Comparison of ENCODE assay signal across 1 cellular context in the genomic region with DNA sequence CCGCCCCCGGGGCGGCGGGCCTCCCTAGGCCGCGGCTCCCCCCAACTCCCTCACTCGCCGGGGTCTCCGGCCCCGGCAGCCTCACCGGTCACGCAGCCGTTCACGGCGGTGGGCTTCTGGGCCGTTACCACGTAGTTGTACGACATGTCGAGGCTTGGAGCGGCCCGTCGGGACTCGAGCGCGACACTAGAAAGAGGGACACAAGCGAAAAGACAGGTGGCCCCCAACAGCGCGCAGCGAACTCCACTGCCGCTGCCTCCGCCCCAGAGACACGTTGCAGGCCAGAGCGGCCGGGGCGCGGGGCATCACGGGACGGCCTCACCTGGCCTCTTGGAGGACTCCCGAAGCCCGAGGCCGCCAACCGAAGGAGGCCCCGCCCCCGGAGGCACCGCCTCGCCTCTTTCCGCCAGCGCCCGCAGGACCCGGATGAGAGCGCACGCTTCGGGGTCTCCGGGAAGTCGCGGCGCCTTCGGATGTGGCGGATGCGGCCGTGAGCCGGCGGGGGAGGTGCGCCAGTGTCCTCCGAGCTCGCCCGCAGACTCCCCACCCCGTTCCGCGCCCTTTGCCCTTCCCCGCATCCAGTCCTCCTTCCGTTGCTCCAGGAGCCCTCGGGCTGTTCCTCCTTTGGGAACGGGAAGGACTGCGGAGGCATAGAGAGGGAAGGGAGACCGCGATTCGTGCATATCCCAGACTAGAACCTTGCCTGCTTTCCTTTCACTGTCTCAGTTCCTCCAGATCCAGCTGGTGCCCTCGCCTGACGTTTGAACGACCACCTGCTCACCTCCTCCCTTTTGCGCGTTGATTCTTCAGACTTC.
TF ChIP-seq lines count a peak whose summit lies in the region.

TSS of gene DDB1 (minus strand) at position 283 of the 815 bp plus-strand sequence. CDS start at position 146, 137 bp downstream.
A gene with protein sequence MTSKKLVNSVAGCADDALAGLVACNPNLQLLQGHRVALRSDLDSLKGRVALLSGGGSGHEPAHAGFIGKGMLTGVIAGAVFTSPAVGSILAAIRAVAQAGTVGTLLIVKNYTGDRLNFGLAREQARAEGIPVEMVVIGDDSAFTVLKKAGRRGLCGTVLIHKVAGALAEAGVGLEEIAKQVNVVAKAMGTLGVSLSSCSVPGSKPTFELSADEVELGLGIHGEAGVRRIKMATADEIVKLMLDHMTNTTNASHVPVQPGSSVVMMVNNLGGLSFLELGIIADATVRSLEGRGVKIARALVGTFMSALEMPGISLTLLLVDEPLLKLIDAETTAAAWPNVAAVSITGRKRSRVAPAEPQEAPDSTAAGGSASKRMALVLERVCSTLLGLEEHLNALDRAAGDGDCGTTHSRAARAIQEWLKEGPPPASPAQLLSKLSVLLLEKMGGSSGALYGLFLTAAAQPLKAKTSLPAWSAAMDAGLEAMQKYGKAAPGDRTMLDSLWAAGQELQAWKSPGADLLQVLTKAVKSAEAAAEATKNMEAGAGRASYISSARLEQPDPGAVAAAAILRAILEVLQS (plus strand): TSS at position 406 of the 815 bp plus-strand sequence. CDS start 1,501 bp downstream, outside the sequence.

TF ChIP-seq in H1, 55 proteins besides CTCF, POLR2A, EP300 and RAD21 (continued from another document):
- TF ChIP-seq SRF (IDR thresholded peaks at IDR 0.05; ENCODE audit: low read depth, low read length): no peak
- TF ChIP-seq ZNF274 (IDR thresholded peaks at IDR 0.05; ENCODE audit: borderline replicate concordance, extremely low read depth, low read length): no peak
